ENCODE assay signal across 8 cellular contexts in the genomic region with DNA sequence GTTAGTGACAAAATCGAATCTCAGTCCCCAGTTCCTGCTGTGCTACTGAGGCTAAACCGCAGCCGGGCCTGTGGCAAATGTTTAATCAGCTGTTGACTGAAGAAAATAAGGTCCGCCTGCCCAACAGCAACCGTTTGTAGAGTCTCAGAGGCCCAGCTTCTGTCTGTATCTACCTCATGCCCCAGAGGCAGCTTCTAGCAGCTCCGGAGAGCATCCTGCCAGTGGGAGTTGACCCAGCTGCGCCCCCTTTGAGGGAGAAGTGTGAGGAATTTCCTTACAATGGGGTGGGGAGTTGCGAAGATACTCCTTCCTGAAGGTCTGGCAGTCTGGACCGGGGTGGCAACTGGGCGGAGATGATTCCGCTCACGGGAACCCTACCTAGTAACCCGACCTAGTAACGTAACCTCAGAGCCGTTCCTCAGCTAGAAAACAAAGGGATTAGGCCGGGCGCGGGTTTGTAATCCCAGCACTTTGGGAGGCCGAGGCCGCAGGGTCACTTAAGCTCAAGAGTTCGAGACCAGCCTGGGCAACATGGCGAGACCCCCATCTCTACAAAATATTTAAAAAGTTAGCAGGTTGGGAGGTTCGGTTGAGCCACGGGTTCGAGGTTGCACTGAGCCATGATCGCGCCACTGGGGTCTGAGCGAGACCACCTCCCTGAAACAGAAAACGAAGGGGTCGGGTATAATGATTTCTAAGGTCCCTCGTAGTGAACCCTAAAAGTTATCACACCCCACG. TPM values are rescaled to one million over a fixed set of nuclear protein-coding genes. Genes with fewer than 3 reads are reported as not detected.
A peak's percentile ranks its signal among the peaks of the same experiment; 100 is the strongest.
DNase-seq lines count a peak whose midpoint lies in the region; ATAC-seq and TF ChIP-seq lines count a peak whose summit lies in the region.

No MANE protein-coding gene starts in this region.

- H3K36me3 ChIP-seq in Peyer's patch (peaks cover 0 to 9% (median 0%) of the 10 kb centered on the region in 3 donors), ascending aorta (peaks cover 3 to 15% of the 10 kb centered on the region in 2 donors), psoas muscle (ENCODE audit: insufficient read depth in 1 of 2, low read depth in 1 of 2) (peaks cover 0 to 16% of the 10 kb centered on the region in 2 donors)

- H3K4me1 ChIP-seq in Peyer's patch (peaks cover 0 to 57% (median 2%) of the 10 kb centered on the region in 4 donors), ascending aorta (peaks cover 0 to 6% of the 10 kb centered on the region in 2 donors), right cardiac atrium (ENCODE audit: control insufficient read depth, insufficient read depth, low read length) (peaks cover 3% of the 10 kb centered on the region), psoas muscle (peaks cover 28% of the 10 kb centered on the region)

- DNase-seq in Jurkat, Clone E6-1 (ENCODE audit: low read depth, low spot score), result peak; percentile 73
- peak; percentile 70 to 82 (median 80) for DNase-seq in Peyer's patch
- DNase-seq in ascending aorta (ENCODE audit: low spot score in 2 of 2), result no peak
- peak; percentile 64 to 82 (median 81) for DNase-seq in right cardiac atrium
- peak; percentile 44 to 69 for DNase-seq in psoas muscle

- intact Hi-C loops in ascending aorta (cut with DNase I) (loop anchor here (5.0 to 10.0 kb wide), 4 partner anchors 506 to 1113 kb away; a partner anchor contains a TSS), right cardiac atrium (cut with DNase I) (no loop called here), psoas muscle (cut with DNase I) (loop anchor here in 1 of 2 donors (1.0 kb wide), 1 partner anchor 9 kb away; no protein-coding TSS in a partner anchor)

- H3K9me3 ChIP-seq in Peyer's patch (no peaks in the 10 kb centered on the region), ascending aorta (no peaks in the 10 kb centered on the region), right cardiac atrium (ENCODE audit: control insufficient read depth, low read length) (no peaks in the 10 kb centered on the region), psoas muscle (no peaks in the 10 kb centered on the region)

- TF ChIP-seq POLR2A in GM10847 (IDR thresholded peaks at IDR 0.05; ENCODE audit: extremely low read depth, insufficient read length), result peak; percentile 23
- peak in 1 of 2 donors; percentile 20 for TF ChIP-seq POLR2A in Peyer's patch (IDR thresholded peaks at IDR 0.05)

- 7% methylated on average over 32 of the region's 32 CpGs for WGBS in right cardiac atrium
- WGBS in psoas muscle, 3 donors, result 3 to 6% (median 5%) methylated on average over 32 of the region's 32 CpGs

- H3K27me3 ChIP-seq in Peyer's patch (no peaks in the 10 kb centered on the region), ascending aorta (no peaks in the 10 kb centered on the region), right cardiac atrium (ENCODE audit: control insufficient read depth, insufficient read depth) (no peaks in the 10 kb centered on the region), psoas muscle (ENCODE audit: insufficient read depth in 3 of 3, low read length in 2 of 3) (no peaks in the 10 kb centered on the region)

- peak; percentile 20; the same call in 1 of the 2 replicates for TF ChIP-seq CTCF in 22Rv1 (IDR thresholded peaks at IDR 0.05)
- TF ChIP-seq CTCF in Peyer's patch (IDR thresholded peaks at IDR 0.05), result no peak
- no peak for TF ChIP-seq CTCF in ascending aorta (IDR thresholded peaks at IDR 0.05)
- TF ChIP-seq CTCF in psoas muscle (IDR thresholded peaks at IDR 0.05), result no peak

- ATAC-seq in right cardiac atrium (peak; percentile 8 to 53), psoas muscle (peak; percentile 30 to 52 (median 36)), HG03565 (IDR thresholded peaks at IDR 0.05; ENCODE audit: unreplicated experiment) (no peak)

- peak overlapping the region; percentile 80 for H3K4me3 ChIP-seq in Jurkat, Clone E6-1 (ENCODE audit: low read length)
- H3K4me3 ChIP-seq in Peyer's patch (peak overlapping the region; percentile 64 to 94 (median 80)), ascending aorta (peak overlapping the region; percentile 61 to 93), right cardiac atrium (ENCODE audit: low read length) (peak overlapping the region; percentile 56), psoas muscle (peak overlapping the region; percentile 95)

- H3K27ac ChIP-seq in 22Rv1 (peak overlapping the region; percentile 98), Peyer's patch (peak overlapping the region; percentile 84 to 97 (median 94)), ascending aorta (peak overlapping the region; percentile 63 to 79), right cardiac atrium (ENCODE audit: low read length) (peak overlapping the region; percentile 79), psoas muscle (peak overlapping the region; percentile 92)

RNA-seq across cellular contexts. Expression of a gene that starts 0.8 kb away (rescaled TPM):
- polyA plus RNA-seq in Jurkat, Clone E6-1 (2012; ENCODE audit: insufficient read depth, insufficient read length), result 8.2 TPM
- total RNA-seq in Peyer's patch (1 to 10 TPM; 1.7 to 2.8 (median 2.5) TPM), ascending aorta (17.1 TPM), right cardiac atrium (1 to 10 TPM; 5.1 to 6.5 (median 5.8) TPM), psoas muscle (1 to 10 TPM; 1.6 to 3.2 (median 2.8) TPM)
- polyA plus RNA-seq in right cardiac atrium (4.5 TPM), psoas muscle (1 to 10 TPM; 2.6 to 3.8 (median 3.7) TPM)

RNA-seq across cellular contexts. Expression of a gene that starts 9.7 kb away (rescaled TPM):
- polyA plus RNA-seq in Jurkat, Clone E6-1 (2012; ENCODE audit: insufficient read depth, insufficient read length), result 95.3 TPM
- total RNA-seq in Peyer's patch (100 to 1,000 TPM; 138 to 209 (median 159) TPM), ascending aorta (123 TPM), right cardiac atrium (100 to 1,000 TPM in 3 of 4 donors, 10 to 100 TPM in 1; 98.2 to 116 (median 107) TPM), psoas muscle (100 to 1,000 TPM; 112 to 212 (median 137) TPM)
- polyA plus RNA-seq in right cardiac atrium (70.6 TPM), psoas muscle (100 to 1,000 TPM in 1 of 3 donors, 10 to 100 TPM in 2; 80.2 to 133 (median 83.2) TPM)

RNA-seq across cellular contexts. Expression of a gene that starts 36.9 kb away (rescaled TPM):
- polyA plus RNA-seq in Jurkat, Clone E6-1 (2012; ENCODE audit: insufficient read depth, insufficient read length), result 1.1 TPM
- total RNA-seq in Peyer's patch (10 to 100 TPM; 21.5 to 99.9 (median 27.1) TPM), ascending aorta (144 TPM), right cardiac atrium (100 to 1,000 TPM; 111 to 195 (median 174) TPM), psoas muscle (10 to 100 TPM in 2 of 4 donors, 1 to 10 TPM in 2; 4.1 to 17.9 (median 8.7) TPM)
- polyA plus RNA-seq in right cardiac atrium (193 TPM), psoas muscle (1 to 10 TPM; 6.3 to 7.7 (median 7.3) TPM)

RNA-seq across cellular contexts. Expression of a gene that starts 54.9 kb away (rescaled TPM):
- 7.5 TPM for polyA plus RNA-seq in Jurkat, Clone E6-1 (2012; ENCODE audit: insufficient read depth, insufficient read length)
- total RNA-seq in Peyer's patch (10 to 100 TPM; 34.5 to 70.4 (median 56.8) TPM), ascending aorta (0.11 TPM), right cardiac atrium (1 to 10 TPM; 4.5 to 7.4 (median 5.5) TPM), psoas muscle (1 to 10 TPM in 3 of 4 donors, under 1 TPM in 1; 0.71 to 3.3 (median 3.0) TPM)
- polyA plus RNA-seq in right cardiac atrium (4.2 TPM), psoas muscle (1 to 10 TPM; 1.3 to 3.7 (median 1.4) TPM)

RNA-seq across cellular contexts. Expression of a gene that starts 55.1 kb away (rescaled TPM):
- 33.4 TPM for polyA plus RNA-seq in Jurkat, Clone E6-1 (2012; ENCODE audit: insufficient read depth, insufficient read length)
- 10 to 100 TPM; 19.3 to 22.1 (median 20.0) TPM for total RNA-seq in Peyer's patch
- 14.7 TPM for total RNA-seq in ascending aorta
- total RNA-seq in right cardiac atrium, result 1 to 10 TPM; 5.7 to 8.0 (median 6.2) TPM
- 4.4 TPM for polyA plus RNA-seq in right cardiac atrium
- 1 to 10 TPM in 3 of 4 donors, under 1 TPM in 1; 0.88 to 4.4 (median 2.6) TPM for total RNA-seq in psoas muscle
- polyA plus RNA-seq in psoas muscle, result 1 to 10 TPM; 2.0 to 3.8 (median 3.3) TPM

Comparison
In these comparisons a context has a peak if more than half of its experiments do, and no peak if none do; other contexts are left out.
1. DNase-seq: peak in Jurkat, Clone E6-1 (single experiment), Peyer's patch (3 of 3), right cardiac atrium (3 of 3) and psoas muscle (2 of 2); none in ascending aorta (0 of 2).
2. Peak in every context shown above with its lines, with median percentiles within 50 percentile points of each other: H3K27ac ChIP-seq and H3K4me3 ChIP-seq.